ENCODE assay signal across 12 cellular contexts in genomic region chr11:11163256-11163655, GRCh38.
A peak's percentile ranks its signal among the peaks of the same experiment; 100 is the strongest.
DNase-seq lines count a peak whose midpoint lies in the region; ATAC-seq, FAIRE-seq and TF ChIP-seq lines count a peak whose summit lies in the region.
"Had no signal": no experiment of that assay in that cellular context is flagged by ENCODE, and none has a peak within 500 bp of the region (broad histone marks: within the 10 kb centered on the region; RNA-seq: fewer than 3 reads in every experiment).

No MANE protein-coding gene starts in this region.

- no peak overlapping the region for H2BK20ac ChIP-seq in H1 (ENCODE audit: low read length)

- peak; percentile 16 for DNase-seq in BE2C
- DNase-seq in HTR-8/SVneo (ENCODE audit: insufficient read length, low spot score), result peak; percentile 17
- no peak for DNase-seq in H1 (ENCODE audit: low read depth in 1 of 2, low spot score in 2 of 2)
- no peak for DNase-seq in inferior parietal cortex (ENCODE audit: extremely low spot score)
- DNase-seq in C1 segment of cervical spinal cord (lab: John Stamatoyannopoulos, UW), result no peak
- DNase-seq in stimulated activated CD4-positive, alpha-beta T cell treated with anti-CD3 and anti-CD28 coated beads, Interleukin-12 subunit alpha, Interleukin-12 subunit beta, amount 100 ng/mL, for 4 hours, result no peak
- DNase-seq: activated gamma-delta T cell; NCI-H1436 treated with DMSO at 0.1 percent for 48 hours; stimulated activated CD4-positive, alpha-beta T cell treated with anti-CD3 and anti-CD28 coated beads, Interleukin-4, amount 100 ng/mL, for 1 hour had no signal

- no peak overlapping the region for H4K8ac ChIP-seq in H1 (ENCODE audit: extremely low read depth, insufficient read depth, low read length)

- H3K79me1 ChIP-seq in H1 (ENCODE audit: low read depth, low read length), result no peaks in the 10 kb centered on the region

- FAIRE-seq in HTR-8/SVneo (lab: Jason Lieb, UNC) (no peak), H1 (lab: Jason Lieb, UNC) (no peak)

- no peak overlapping the region for H3K14ac ChIP-seq in H1 (ENCODE audit: insufficient read length)

- H4K20me1 ChIP-seq in H1 (replicated peaks in 1 of 2; ENCODE audit: control insufficient read depth in 1 of 2, insufficient read depth in 2 of 2, low read length in 2 of 2), result no peaks in the 10 kb centered on the region

- H3K27ac ChIP-seq in H1 (ENCODE audit: low read depth, low read length) (no peak overlapping the region), muscle layer of duodenum (ENCODE audit: low read length) (peak overlapping the region; percentile 9)
- H3K27ac ChIP-seq: neutrophil had no signal

- H3K27me3 ChIP-seq in BE2C (no peaks in the 10 kb centered on the region), H1 (replicated peaks in 1 of 4; ENCODE audit: control insufficient read depth in 3 of 4, extremely low read depth in 1 of 4, insufficient read depth in 3 of 4, low read length in 3 of 4) (peaks cover 0 to 2% (median 0%) of the 10 kb centered on the region in 4 experiments; a peak in 2 of 7 replicates), muscle layer of duodenum (ENCODE audit: low read depth, low read length) (no peaks in the 10 kb centered on the region)

- H3K36me3 ChIP-seq in BE2C, result no peaks in the 10 kb centered on the region
- no peaks in the 10 kb centered on the region for H3K36me3 ChIP-seq in H1 (ENCODE audit: control insufficient read depth in 2 of 4, insufficient read depth in 4 of 4, low read length in 3 of 4)
- no peaks in the 10 kb centered on the region for H3K36me3 ChIP-seq in muscle layer of duodenum (ENCODE audit: control insufficient read depth in 1 of 2, insufficient read depth in 2 of 2, low read length in 2 of 2)
- H3K36me3 ChIP-seq: neutrophil had no signal

- 84% methylated on average over 5 of the region's 5 CpGs; no CpG with 5 or more reads in 1 of the 2 experiments for WGBS in H1 (ENCODE audit: extremely low coverage in 1 of 2, insufficient coverage in 1 of 2, insufficient read length in 1 of 2, insufficient replicate concordance in 2 of 2, low coverage in 1 of 2, low lambda C conversion rate in 2 of 2, missing lambda C conversion rate in 1 of 2), 2 experiments

- POLR2A ChIA-PET in H1 (lab: Charles Lee; ENCODE audit: partially characterized antibody), result no interaction called here

- no peak overlapping the region for H4K5ac ChIP-seq in H1 (ENCODE audit: insufficient read length, low read depth, low read length)

- no peak overlapping the region for H2BK5ac ChIP-seq in H1 (ENCODE audit: low read depth, low read length)

- no peak overlapping the region for H2BK120ac ChIP-seq in H1 (replicated peaks; ENCODE audit: low read depth, low read length)

- no peak overlapping the region for H2AK5ac ChIP-seq in H1 (ENCODE audit: low read depth, low read length)

- no peak for TF ChIP-seq POLR2A in H1 (IDR thresholded peaks at IDR 0.05; ENCODE audit: control extremely low read depth in 1 of 2, low read depth in 2 of 2, low read length in 2 of 2)

- H3K9ac ChIP-seq in H1 (replicated peaks in 1 of 4; ENCODE audit: extremely low read depth in 1 of 4, low read depth in 3 of 4, low read length in 3 of 4), result no peak overlapping the region

- no peak for TF ChIP-seq EP300 in H1 (IDR thresholded peaks at IDR 0.05; ENCODE audit: borderline replicate concordance in 1 of 2, low read depth in 2 of 2, low read length in 2 of 2)

- peak in 1 of 2 experiments; percentile 36; a peak in 2 of 4 replicates for TF ChIP-seq RAD21 in H1 (IDR thresholded peaks at IDR 0.05 in 1 of 2, conservative IDR thresholded peaks at IDR 0.05 in 1 of 2; ENCODE audit: low read depth in 2 of 2, low read length in 2 of 2)

- H3K4ac ChIP-seq in H1 (replicated peaks; ENCODE audit: insufficient read length, low read depth, low read length), result no peak overlapping the region

- no peaks in the 10 kb centered on the region for H3K79me2 ChIP-seq in H1 (ENCODE audit: control insufficient read depth in 1 of 2, insufficient read depth in 2 of 2, low read length in 2 of 2)

- no peak overlapping the region for H3K23ac ChIP-seq in H1 (ENCODE audit: insufficient read length)

- H3K23me2 ChIP-seq in H1 (ENCODE audit: low read depth, low read length), result no peaks in the 10 kb centered on the region

- H3K4me2 ChIP-seq in H1 (ENCODE audit: insufficient read depth in 1 of 2, low read depth in 2 of 2, low read length in 2 of 2), result no peak overlapping the region

- H3K18ac ChIP-seq in H1 (ENCODE audit: extremely low read depth, low read length), result no peak overlapping the region

- H3K56ac ChIP-seq in H1 (replicated peaks; ENCODE audit: insufficient read length, low read depth, low read length), result no peak overlapping the region

- CTCF ChIA-PET in H1 (lab: Charles Lee; ENCODE audit: partially characterized antibody), result interaction anchor here (0.8 to 2.6 kb wide), 19 partner anchors 8 to 497 kb away, joined by 3 to 25 read pairs (median 4); no protein-coding TSS in a partner anchor

- no peak overlapping the region for H2BK15ac ChIP-seq in H1 (ENCODE audit: low read length)

- no peak overlapping the region for H4K91ac ChIP-seq in H1 (replicated peaks; ENCODE audit: insufficient read length, low read length)

- no peak overlapping the region; the same call in 1 of the 2 replicates for H2AFZ ChIP-seq in H1 (ENCODE audit: low read length)

- H3K4me1 ChIP-seq in BE2C (no peaks in the 10 kb centered on the region), H1 (replicated peaks in 1 of 4; ENCODE audit: control insufficient read depth in 3 of 4, insufficient read depth in 4 of 4, low read length in 3 of 4) (peaks cover 0 to 2% (median 0%) of the 10 kb centered on the region in 4 experiments; a peak in 1 of 7 replicates), muscle layer of duodenum (ENCODE audit: control insufficient read depth in 1 of 2, insufficient read depth in 2 of 2, low read length in 2 of 2) (peaks cover 0 to 4% of the 10 kb centered on the region in 2 donors)

- no peak overlapping the region for H3K4me3 ChIP-seq in BE2C (ENCODE audit: low read depth, low read length)
- no peak overlapping the region for H3K4me3 ChIP-seq in H1 (ENCODE audit: extremely low read depth in 1 of 4, insufficient read depth in 2 of 4, low read depth in 3 of 4, low read length in 4 of 4)
- no peak overlapping the region for H3K4me3 ChIP-seq in muscle layer of duodenum (ENCODE audit: low read depth in 1 of 2, low read length in 2 of 2)

- ATAC-seq in HG02981 (IDR thresholded peaks at IDR 0.05; ENCODE audit: unreplicated experiment), result no peak

- no peaks in the 10 kb centered on the region for H3K9me3 ChIP-seq in BE2C
- H3K9me3 ChIP-seq in H1 (ENCODE audit: insufficient read depth in 2 of 2, low read depth in 1 of 2, low read length in 1 of 2), result no peaks in the 10 kb centered on the region
- no peaks in the 10 kb centered on the region for H3K9me3 ChIP-seq in muscle layer of duodenum (ENCODE audit: control insufficient read depth in 1 of 2, low read length in 2 of 2)
- H3K9me3 ChIP-seq: neutrophil had no signal

- TF ChIP-seq CTCF in BE2C (IDR thresholded peaks at IDR 0.05; ENCODE audit: low read depth, low read length), result peak; percentile 18
- TF ChIP-seq CTCF in H1 (IDR thresholded peaks at IDR 0.05; ENCODE audit: control extremely low read depth in 1 of 3, insufficient read depth in 1 of 3, low read depth in 1 of 3, low read length in 3 of 3), result peak; percentile 32 to 48 (median 43)

- H2BK12ac ChIP-seq in H1 (ENCODE audit: low read depth, low read length), result no peak overlapping the region

TF ChIP-seq in H1, 55 proteins besides CTCF, POLR2A, EP300 and RAD21 (continues in another document):
- TF ChIP-seq RNF2 (IDR thresholded peaks at IDR 0.05; ENCODE audit: borderline replicate concordance, low read depth, low read length, missing control alignments, poor library complexity, severe bottlenecking) (no peak), KDM1A (IDR thresholded peaks at IDR 0.05; ENCODE audit: borderline replicate concordance, low read length) (no peak), MAX (IDR thresholded peaks at IDR 0.05) (peak; percentile 88), E2F6 (IDR thresholded peaks at IDR 0.05) (peak; percentile 81), SIN3A (conservative IDR thresholded peaks at IDR 0.05 in 1 of 2, IDR thresholded peaks at IDR 0.05 in 1 of 2; ENCODE audit: low read depth in 1 of 2, low read length in 2 of 2) (no peak), SUZ12 (IDR thresholded peaks at IDR 0.05; ENCODE audit: low read length) (no peak), KDM4A (IDR thresholded peaks at IDR 0.05; ENCODE audit: low read depth, low read length, severe bottlenecking) (no peak), CTBP2 (IDR thresholded peaks at IDR 0.05; ENCODE audit: borderline replicate concordance, insufficient read depth, insufficient read length, low read length) (no peak), ASH2L (IDR thresholded peaks at IDR 0.05; ENCODE audit: low read length) (no peak), BCL11A (IDR thresholded peaks at IDR 0.05; ENCODE audit: low read depth in 2 of 2, low read length in 2 of 2) (no peak)

Comparison
In these comparisons a context has a peak if more than half of its experiments do, and no peak if none do; other contexts are left out.
1. DNase-seq: peak in BE2C (single experiment) and HTR-8/SVneo (single experiment); none in H1 (0 of 2), inferior parietal cortex (single experiment), C1 segment of cervical spinal cord (0 of 14) and stimulated activated CD4-positive, alpha-beta T cell treated with anti-CD3 and anti-CD28 coated beads, Interleukin-12 subunit alpha, Interleukin-12 subunit beta, amount 100 ng/mL, for 4 hours (single experiment).